8 cellular contexts compared by ENCODE assay signal in genomic region chr2:97697252-97698235, GRCh38. TPM values are rescaled to one million over a fixed set of nuclear protein-coding genes. Genes with fewer than 3 reads are reported as not detected.
DNase-seq lines count a peak whose midpoint lies in the region; ATAC-seq and TF ChIP-seq lines count a peak whose summit lies in the region.

No MANE protein-coding gene starts in this region.

- no peaks in the 10 kb centered on the region for H3K36me3 Mint-ChIP-seq in CD4-positive, alpha-beta T cell (ENCODE audit: low read depth)

- ATAC-seq in CD4-positive, alpha-beta T cell (ENCODE audit: poor library complexity): peak; percentile 92
- ATAC-seq in GM21825 (IDR thresholded peaks at IDR 0.05; ENCODE audit: unreplicated experiment): peak; percentile 70
- ATAC-seq in foreskin keratinocyte: peak; percentile 74

- H3K27me3 ChIP-seq in CD4-positive, alpha-beta T cell (ENCODE audit: control insufficient read depth, insufficient read depth, low read length): no peaks in the 10 kb centered on the region
- H3K27me3 ChIP-seq in foreskin keratinocyte: no peaks in the 10 kb centered on the region

- intact Hi-C loops in CD4-positive, alpha-beta T cell (cut with DNase I, micrococcal nuclease): loop anchor here (1.0 to 10.0 kb wide), 6 partner anchors 31 to 1633 kb away; partner anchors contain the start of genes ACTR1B (in 1 of the 2) and COX5B (in 1 of the 2)

- H3K27me3 Mint-ChIP-seq in CD4-positive, alpha-beta T cell: peaks cover 4% of the 10 kb centered on the region

- CTCF ChIA-PET in CD4-positive, alpha-beta T cell (lab: Charles Lee): interaction anchor here (0.8 to 6.2 kb wide), 16 partner anchors 12 to 112 kb away, joined by 3 to 108 read pairs (median 6); partner anchors contain the start of genes ACTR1B, ANKRD36B, COX5B and ZAP70

- peak; percentile 90 for TF ChIP-seq CTCF in CD4-positive, alpha-beta T cell (IDR thresholded peaks at IDR 0.05)
- TF ChIP-seq CTCF in foreskin keratinocyte (conservative IDR thresholded peaks at IDR 0.05): peak; percentile 98

- no peak overlapping the region for H3K27ac Mint-ChIP-seq in CD4-positive, alpha-beta T cell

- peak; percentile 86 to 98 (median 94) for DNase-seq in CD4-positive, alpha-beta T cell
- DNase-seq in NCI-H1092 treated with DMSO at 0.1 percent for 48 hours (lab: John Stamatoyannopoulos, UW) (peak; percentile 55), SK-MEL-5 (ENCODE audit: low read depth, low spot score) (peak; percentile 82), activated gamma-delta T cell treated with Interleukin-2 at 50 U/mL for 16 hours (peak; percentile 96), foreskin keratinocyte (peak in 1 of 2 donors; percentile 46), occipital lobe (lab: John Stamatoyannopoulos, UW) (peak; percentile 72), superior temporal gyrus (ENCODE audit: extremely low spot score) (peak; percentile 98)

- H3K9me3 Mint-ChIP-seq in CD4-positive, alpha-beta T cell: no peaks in the 10 kb centered on the region

- H3K9me3 ChIP-seq in CD4-positive, alpha-beta T cell (ENCODE audit: control insufficient read depth, low read length): no peaks in the 10 kb centered on the region

- peaks cover 11% of the 10 kb centered on the region for H3K4me1 Mint-ChIP-seq in CD4-positive, alpha-beta T cell (ENCODE audit: low read depth)

- H3K4me3 Mint-ChIP-seq in CD4-positive, alpha-beta T cell: no peak overlapping the region

- in situ Hi-C loops in SK-MEL-5 (cut with HindIII; ENCODE audit: low pct_unique_long_range_greater_than_20kb, low sequenced_read_pairs): no loop called here

- H3K27ac ChIP-seq in CD4-positive, alpha-beta T cell (ENCODE audit: low read depth, low read length): no peak overlapping the region
- no peak overlapping the region for H3K27ac ChIP-seq in foreskin keratinocyte

- H3K4me1 ChIP-seq in foreskin keratinocyte: no peaks in the 10 kb centered on the region

- POLR2A ChIA-PET in CD4-positive, alpha-beta T cell (lab: Charles Lee): interaction anchor here (2.7 to 3.8 kb wide), 3 partner anchors 33 to 107 kb away, joined by 7 to 37 read pairs (median 24); partner anchors contain the start of genes ACTR1B, ANKRD36B and COX5B

RNA-seq across cellular contexts. Expression of gene ZAP70, which starts 15.8 kb away (rescaled TPM):
- total RNA-seq in CD4-positive, alpha-beta T cell: 100 to 1,000 TPM; 440 to 470 TPM
- not detected in 2 replicates for total RNA-seq in SK-MEL-5 (2014; rRNA removed; shearing (Covaris generic))
- polyA plus RNA-seq in SK-MEL-5 (2015; cell fraction: cytosol; rRNA removed): not detected in 2 replicates
- 1.3 TPM in 1 of 2 replicates, not detected in the other for polyA plus RNA-seq in SK-MEL-5 (2015; cell fraction: nucleus; rRNA removed)
- not detected in 2 replicates for total RNA-seq in foreskin keratinocyte
- polyA plus RNA-seq in foreskin keratinocyte: 0.01 TPM in 1 of 2 replicates, not detected in the other
- total RNA-seq in occipital lobe: 1.1 TPM

RNA-seq across cellular contexts. Expression of gene C2orf92, which starts 28.0 kb away (rescaled TPM):
- 10 to 100 TPM; 12.4 to 13.4 TPM for total RNA-seq in CD4-positive, alpha-beta T cell
- total RNA-seq in SK-MEL-5 (2014; rRNA removed; shearing (Covaris generic)): 0.19 and 0.21 TPM in 2 replicates
- not detected in 2 replicates for polyA plus RNA-seq in SK-MEL-5 (2015; cell fraction: cytosol; rRNA removed)
- polyA plus RNA-seq in SK-MEL-5 (2015; cell fraction: nucleus; rRNA removed): 2.2 and 7.6 TPM in 2 replicates
- total RNA-seq in foreskin keratinocyte: 0.58 and 0.71 TPM in 2 replicates
- 0.24 and 0.40 TPM in 2 replicates for polyA plus RNA-seq in foreskin keratinocyte
- 3.6 TPM for total RNA-seq in occipital lobe

RNA-seq across cellular contexts. Expression of gene ACTR1B, which starts 33.7 kb away (rescaled TPM):
- total RNA-seq in CD4-positive, alpha-beta T cell: 10 to 100 TPM; 89.5 to 92.8 TPM
- total RNA-seq in SK-MEL-5 (2014; rRNA removed; shearing (Covaris generic)): 10.0 and 10.8 TPM in 2 replicates
- polyA plus RNA-seq in SK-MEL-5 (2015; cell fraction: cytosol; rRNA removed): 14.6 and 23.4 TPM in 2 replicates
- polyA plus RNA-seq in SK-MEL-5 (2015; cell fraction: nucleus; rRNA removed): 112 and 156 TPM in 2 replicates
- total RNA-seq in foreskin keratinocyte: 57.8 and 59.1 TPM in 2 replicates
- polyA plus RNA-seq in foreskin keratinocyte: 52.7 and 54.0 TPM in 2 replicates
- total RNA-seq in occipital lobe: 27.1 TPM

RNA-seq across cellular contexts. Expression of gene COX5B, which starts 51.7 kb away (rescaled TPM):
- 100 to 1,000 TPM; 112 to 121 TPM for total RNA-seq in CD4-positive, alpha-beta T cell
- 456 and 467 TPM in 2 replicates for total RNA-seq in SK-MEL-5 (2014; rRNA removed; shearing (Covaris generic))
- polyA plus RNA-seq in SK-MEL-5 (2015; cell fraction: cytosol; rRNA removed): 342 and 425 TPM in 2 replicates
- polyA plus RNA-seq in SK-MEL-5 (2015; cell fraction: nucleus; rRNA removed): 73.9 and 112 TPM in 2 replicates
- 225 and 247 TPM in 2 replicates for total RNA-seq in foreskin keratinocyte
- 368 and 387 TPM in 2 replicates for polyA plus RNA-seq in foreskin keratinocyte
- total RNA-seq in occipital lobe: 175 TPM

Comparison
In these comparisons a context has a peak if more than half of its experiments do, and no peak if none do; other contexts are left out.
1. RNA of gene ZAP70, which starts 15.8 kb away (total RNA-seq): 440 to 470 TPM in CD4-positive, alpha-beta T cell; 1.1 TPM in occipital lobe (single experiment), not detected in foreskin keratinocyte and not detected in SK-MEL-5; every median in the first group is over 100 times any median in the second.
2. Peak in every context shown above with its lines, with median percentiles within 50 percentile points of each other: ATAC-seq.